ENCODE assay signal across 20 cellular contexts in genomic region chr3:127374626-127375010, GRCh38.
DNase-seq lines count a peak whose midpoint lies in the region; ATAC-seq, FAIRE-seq and TF ChIP-seq lines count a peak whose summit lies in the region.
"Had no signal": no experiment of that assay in that cellular context is flagged by ENCODE, and none has a peak within 500 bp of the region (broad histone marks: within the 10 kb centered on the region; RNA-seq: fewer than 3 reads in every experiment).

No MANE protein-coding gene starts in this region.

- H3K4me1 ChIP-seq in RWPE2 (ENCODE audit: insufficient read depth, poor library complexity, severe bottlenecking) (no peaks in the 10 kb centered on the region), kidney (ENCODE audit: control insufficient read depth in 1 of 2, insufficient read depth in 1 of 2, low read depth in 1 of 2, low read length in 2 of 2) (no peaks in the 10 kb centered on the region), neuronal stem cell (ENCODE audit: control insufficient read depth in 2 of 2, insufficient read depth in 1 of 2, low read depth in 1 of 2, low read length in 2 of 2) (peaks cover 5 to 30% of the 10 kb centered on the region in 2 donors)
- H3K4me1 ChIP-seq in naive thymus-derived CD4-positive, alpha-beta T cell (ENCODE audit: control insufficient read depth in 2 of 2, insufficient read depth in 2 of 2, low read length in 2 of 2) = no peaks in the 10 kb centered on the region
- H3K4me1 ChIP-seq: BE2C had no signal

- peak overlapping the region; percentile 82 for H2BK15ac ChIP-seq in neuronal stem cell (ENCODE audit: low read length)

- H3K4me3 Mint-ChIP-seq in naive thymus-derived CD4-positive, alpha-beta T cell = no peak overlapping the region
- H3K4me3 Mint-ChIP-seq: CD14-positive monocyte; CD4-positive, alpha-beta memory T cell; CD4-positive, CD25-positive, alpha-beta regulatory T cell; CD8-positive, alpha-beta memory T cell had no signal

- H3K4me3 ChIP-seq in RWPE2 (ENCODE audit: severe bottlenecking) (no peak overlapping the region), kidney (ENCODE audit: low read length in 2 of 2) (no peak overlapping the region), neuronal stem cell (ENCODE audit: low read length in 2 of 2) (no peak overlapping the region)
- H3K4me3 ChIP-seq in naive thymus-derived CD4-positive, alpha-beta T cell (ENCODE audit: low read length) = no peak overlapping the region
- H3K4me3 ChIP-seq: BLaER1, GM12878 had no signal

- peak overlapping the region; percentile 36 for H2BK120ac ChIP-seq in neuronal stem cell (ENCODE audit: low read depth, low read length)

- no peak overlapping the region for H4K91ac ChIP-seq in neuronal stem cell (ENCODE audit: low read depth, low read length, poor library complexity)

- H3K23ac ChIP-seq in neuronal stem cell (ENCODE audit: low read depth, low read length, poor library complexity) = no peak overlapping the region

- H3K27ac Mint-ChIP-seq in naive thymus-derived CD4-positive, alpha-beta T cell = no peak overlapping the region
- H3K27ac Mint-ChIP-seq: CD14-positive monocyte; CD4-positive, alpha-beta memory T cell; CD4-positive, CD25-positive, alpha-beta regulatory T cell; CD8-positive, alpha-beta memory T cell had no signal

- H3K27me3 ChIP-seq in RWPE2 (ENCODE audit: insufficient read depth, poor library complexity, severe bottlenecking) = no peaks in the 10 kb centered on the region
- peaks cover 0 to 3% (median 0%) of the 10 kb centered on the region in 3 experiments for H3K27me3 ChIP-seq in neuronal stem cell (ENCODE audit: control insufficient read depth in 3 of 3, insufficient read depth in 3 of 3, low read depth in 1 of 3, low read length in 3 of 3)
- H3K27me3 ChIP-seq in naive thymus-derived CD4-positive, alpha-beta T cell (ENCODE audit: control insufficient read depth in 2 of 2, insufficient read depth in 2 of 2, low read length in 2 of 2) = no peaks in the 10 kb centered on the region
- H3K27me3 ChIP-seq: BE2C, BLaER1 had no signal

- no peak overlapping the region for H4K8ac ChIP-seq in neuronal stem cell (ENCODE audit: low read depth, low read length)

- peaks cover 0 to 18% (median 17%) of the 10 kb centered on the region in 5 donors for H3K27me3 Mint-ChIP-seq in naive thymus-derived CD4-positive, alpha-beta T cell

- H3K36me3 ChIP-seq in RWPE2 (ENCODE audit: low read depth) (no peaks in the 10 kb centered on the region), kidney (ENCODE audit: control insufficient read depth in 1 of 2, insufficient read depth in 2 of 2, low read length in 2 of 2) (no peaks in the 10 kb centered on the region), neuronal stem cell (replicated peaks in 1 of 2; ENCODE audit: control insufficient read depth in 2 of 2, insufficient read depth in 2 of 2, low read length in 2 of 2) (no peaks in the 10 kb centered on the region)
- H3K36me3 ChIP-seq in naive thymus-derived CD4-positive, alpha-beta T cell (ENCODE audit: control insufficient read depth in 2 of 3, insufficient read depth in 3 of 3, low read length in 3 of 3) = no peaks in the 10 kb centered on the region
- H3K36me3 ChIP-seq: BE2C, BLaER1 had no signal

- H3K9me3 Mint-ChIP-seq in naive thymus-derived CD4-positive, alpha-beta T cell = peaks cover 0 to 15% (median 5%) of the 10 kb centered on the region in 11 donors

- no peak overlapping the region for H3K4me2 ChIP-seq in neuronal stem cell (ENCODE audit: insufficient read depth, low read length, poor library complexity, severe bottlenecking)
- H3K4me2 ChIP-seq: BLaER1 had no signal

- intact Hi-C loops in kidney (cut with DNase I) = no loop called here
- intact Hi-C loops in naive thymus-derived CD4-positive, alpha-beta T cell (cut with micrococcal nuclease) = no loop called here

- H3K9ac ChIP-seq in kidney (ENCODE audit: low read length in 2 of 2) (no peak overlapping the region), neuronal stem cell (ENCODE audit: low read depth, low read length, poor library complexity) (no peak overlapping the region)
- H3K9ac ChIP-seq: BLaER1 had no signal

- DNase-seq in RWPE2 (ENCODE audit: low spot score) (no peak), kidney (peak; percentile 35), neuronal stem cell (ENCODE audit: low spot score) (no peak), SIG-M5 (lab: John Stamatoyannopoulos, UW) (no peak), NOMO-1 (lab: John Stamatoyannopoulos, UW; ENCODE audit: unreplicated experiment in 2 of 2) (no peak)
- DNase-seq in naive thymus-derived CD4-positive, alpha-beta T cell = no peak
- DNase-seq: C1 segment of cervical spinal cord; CD4-positive, alpha-beta memory T cell; CD4-positive, CD25-positive, alpha-beta regulatory T cell; CD8-positive, alpha-beta memory T cell; COR-L47; DMS153; DMS79 had no signal

- peak overlapping the region; percentile 91 for H3K18ac ChIP-seq in neuronal stem cell (ENCODE audit: low read length)

- no peaks in the 10 kb centered on the region for H3K36me3 Mint-ChIP-seq in naive thymus-derived CD4-positive, alpha-beta T cell
- H3K36me3 Mint-ChIP-seq: CD14-positive monocyte; CD4-positive, alpha-beta memory T cell; CD4-positive, CD25-positive, alpha-beta regulatory T cell; CD8-positive, alpha-beta memory T cell had no signal

- peak overlapping the region; percentile 76 for H2AK5ac ChIP-seq in neuronal stem cell (ENCODE audit: low read depth, low read length)

- no peak overlapping the region for H2AFZ ChIP-seq in neuronal stem cell (ENCODE audit: low read length)

- peak overlapping the region; percentile 99 for H2BK12ac ChIP-seq in neuronal stem cell (ENCODE audit: low read length)

- H3K14ac ChIP-seq in neuronal stem cell (ENCODE audit: low read length) = no peak overlapping the region

- H3K4ac ChIP-seq in neuronal stem cell (ENCODE audit: low read length) = no peak overlapping the region

- H2BK5ac ChIP-seq in neuronal stem cell (ENCODE audit: low read length) = peak overlapping the region; percentile 43

- H3K9me3 ChIP-seq in RWPE2 (ENCODE audit: severe bottlenecking) (no peaks in the 10 kb centered on the region), kidney (ENCODE audit: control insufficient read depth in 1 of 2, low read length in 2 of 2) (no peaks in the 10 kb centered on the region), neuronal stem cell (replicated peaks in 1 of 2; ENCODE audit: control insufficient read depth in 2 of 2, insufficient read depth in 1 of 2, low read depth in 1 of 2, low read length in 2 of 2) (peaks cover 2 to 8% of the 10 kb centered on the region in 2 donors)
- H3K9me3 ChIP-seq in naive thymus-derived CD4-positive, alpha-beta T cell (ENCODE audit: control insufficient read depth in 2 of 3, low read length in 3 of 3) = no peaks in the 10 kb centered on the region
- H3K9me3 ChIP-seq: BE2C, BLaER1 had no signal

- H3K79me1 ChIP-seq in neuronal stem cell (ENCODE audit: low read depth, low read length) = no peaks in the 10 kb centered on the region

- FAIRE-seq in kidney (lab: Jason Lieb, UNC) = no peak
- FAIRE-seq: A204.1, GM12878, GM12892, GM18507 had no signal

- CTCF ChIA-PET in naive thymus-derived CD4-positive, alpha-beta T cell (lab: Charles Lee) = no interaction called here

- H3K4me1 Mint-ChIP-seq in naive thymus-derived CD4-positive, alpha-beta T cell = no peaks in the 10 kb centered on the region
- H3K4me1 Mint-ChIP-seq: CD14-positive monocyte; CD4-positive, CD25-positive, alpha-beta regulatory T cell; CD8-positive, alpha-beta memory T cell had no signal

- no peak; the same call in 2 of the 3 replicates for ATAC-seq in RWPE2 (ENCODE audit: low read depth)
- no peak for ATAC-seq in naive thymus-derived CD4-positive, alpha-beta T cell

- no CpG with 5 or more reads among the region's 3 CpGs for WGBS in neuronal stem cell (ENCODE audit: extremely low coverage in 2 of 2, insufficient read length in 2 of 2, insufficient replicate concordance in 1 of 2), 2 donors

- H3K27ac ChIP-seq in RWPE2 (ENCODE audit: poor library complexity, severe bottlenecking) (no peak overlapping the region), kidney (ENCODE audit: low read depth in 2 of 2, low read length in 2 of 2) (no peak overlapping the region), neuronal stem cell (replicated peaks; ENCODE audit: low read length) (no peak overlapping the region)
- H3K27ac ChIP-seq in naive thymus-derived CD4-positive, alpha-beta T cell (ENCODE audit: low read depth, low read length) = no peak overlapping the region
- H3K27ac ChIP-seq: BLaER1 had no signal

- POLR2A ChIA-PET in naive thymus-derived CD4-positive, alpha-beta T cell (lab: Charles Lee) = no interaction called here

- TF ChIP-seq CTCF in RWPE2 (IDR thresholded peaks at IDR 0.05; ENCODE audit: poor library complexity, severe bottlenecking) = peak; percentile 3
- TF ChIP-seq CTCF in kidney (IDR thresholded peaks at IDR 0.05; ENCODE audit: borderline replicate concordance, extremely low read depth, insufficient read depth) = no peak
